1 cellular context compared by ENCODE assay signal in the genomic region with DNA sequence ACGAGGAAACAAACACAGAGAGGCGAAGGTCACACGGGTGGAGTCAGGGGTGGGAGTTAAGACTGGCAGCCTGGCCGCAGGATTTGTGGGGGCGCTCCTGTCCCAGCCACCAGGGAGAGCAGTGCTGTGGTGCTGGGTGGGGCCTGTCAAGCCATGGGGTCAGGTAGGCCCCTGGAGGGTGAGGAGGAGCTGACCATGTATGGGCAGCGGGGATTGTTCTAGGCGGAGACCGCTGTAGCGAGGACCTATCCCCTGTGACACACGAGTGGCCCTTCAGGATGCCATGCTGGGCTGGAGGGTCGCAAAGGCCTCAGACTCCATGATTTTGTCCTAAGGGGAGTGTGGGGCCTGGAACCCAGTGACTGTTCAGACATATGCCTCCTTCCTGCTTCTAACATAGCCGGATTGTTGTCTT.
TF ChIP-seq lines count a peak whose summit lies in the region.

No MANE protein-coding gene starts in this region.

TF ChIP-seq in HEK293, 187 proteins besides CTCF, POLR2A, EP300 and RAD21 (continued from another document):
- no peak for TF ChIP-seq ZNF174 (tag by site-specific recombination; IDR thresholded peaks at IDR 0.05)
- TF ChIP-seq ZNF48 (tag by site-specific recombination; IDR thresholded peaks at IDR 0.05): no peak
- no peak for TF ChIP-seq ZNF16 (tag by site-specific recombination; IDR thresholded peaks at IDR 0.05; ENCODE audit: low read depth)
- TF ChIP-seq ZNF112 (tag by site-specific recombination; IDR thresholded peaks at IDR 0.05): no peak
- TF ChIP-seq ZNF658 (tag by site-specific recombination; IDR thresholded peaks at IDR 0.05): no peak
- TF ChIP-seq ZNF843 (tag by site-specific recombination; IDR thresholded peaks at IDR 0.05): no peak
- TF ChIP-seq ZNF501 (tag by site-specific recombination; IDR thresholded peaks at IDR 0.05): no peak
- no peak for TF ChIP-seq ZNF311 (tag by site-specific recombination; IDR thresholded peaks at IDR 0.05; ENCODE audit: borderline replicate concordance)
